Comparison of ENCODE assay signal across 22 cellular contexts in the genomic region with DNA sequence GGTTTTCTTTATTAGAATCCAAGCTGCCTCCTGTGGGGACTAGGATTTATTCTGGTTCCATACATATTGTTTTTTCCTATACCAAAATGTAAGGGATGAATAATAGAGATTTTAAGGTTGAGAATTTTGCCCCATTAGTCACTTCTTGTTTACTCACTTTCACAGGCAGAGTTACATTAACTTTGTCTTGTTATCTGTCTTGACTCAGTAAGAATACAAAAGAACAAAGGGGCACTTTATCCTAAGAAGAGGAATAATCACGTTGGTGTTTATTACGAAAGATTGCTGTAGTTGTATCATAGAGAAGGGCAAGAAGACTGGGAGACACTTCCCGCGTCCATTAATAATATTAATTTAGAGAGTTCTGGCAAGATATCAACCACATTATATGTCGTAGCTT.
DNase-seq lines count a peak whose midpoint lies in the region; ATAC-seq, FAIRE-seq and TF ChIP-seq lines count a peak whose summit lies in the region.
"Had no signal": no experiment of that assay in that cellular context is flagged by ENCODE, and none has a peak within 500 bp of the region (broad histone marks: within the 10 kb centered on the region; RNA-seq: fewer than 3 reads in every experiment).

No MANE protein-coding gene starts in this region.

- no peaks in the 10 kb centered on the region for H3K4me1 Mint-ChIP-seq in type B pancreatic cell (ENCODE audit: unreplicated experiment)
- H3K4me1 Mint-ChIP-seq: activated CD4-positive, alpha-beta T cell treated with anti-CD3 and anti-CD28 coated beads, Interleukin-2, amount 10 ng/mL, durations not matched to agents 24 days and 14 days had no signal

- TF ChIP-seq CTCF in RWPE1 (conservative IDR thresholded peaks at IDR 0.05; ENCODE audit: low read depth) (no peak), omental fat pad (IDR thresholded peaks at IDR 0.05) (no peak), type B pancreatic cell (conservative IDR thresholded peaks at IDR 0.05) (no peak)

- no peaks in the 10 kb centered on the region for H3K36me3 Mint-ChIP-seq in type B pancreatic cell

- H3K9me3 Mint-ChIP-seq in type B pancreatic cell, result no peaks in the 10 kb centered on the region
- H3K9me3 Mint-ChIP-seq: activated CD4-positive, alpha-beta T cell treated with anti-CD3 and anti-CD28 coated beads, Interleukin-2, amount 10 ng/mL, durations not matched to agents 24 days and 14 days had no signal

- no peak overlapping the region for H3K4me3 Mint-ChIP-seq in type B pancreatic cell
- H3K4me3 Mint-ChIP-seq: activated CD4-positive, alpha-beta T cell treated with anti-CD3 and anti-CD28 coated beads, Interleukin-2, amount 10 ng/mL, durations not matched to agents 24 days and 14 days had no signal

- CTCF ChIA-PET in RWPE1 (lab: Yijun Ruan, JAX), result interaction anchor here (0.6 to 0.9 kb wide), 4 partner anchors 27 to 1725 kb away, joined by 3 to 5 read pairs (median 3); no protein-coding TSS in a partner anchor

- TF ChIP-seq POLR2A in H54 (IDR thresholded peaks at IDR 0.05; ENCODE audit: low read depth, low read length), result no peak

- FAIRE-seq in H54 (lab: Jason Lieb, UNC), result peak; percentile 81
- FAIRE-seq: colon, G401.6, HTR-8/SVneo, TTC549 had no signal

- DNase-seq in H54 (ENCODE audit: insufficient read length, low spot score) (peak; percentile 2), RWPE1 (ENCODE audit: low spot score) (peak; percentile 73), dermis blood vessel endothelial cell (peak; percentile 50), pulmonary artery endothelial cell (ENCODE audit: low read depth, low spot score) (peak; percentile 1), omental fat pad (ENCODE audit: low spot score) (no peak), hepatic stellate cell (ENCODE audit: low spot score) (no peak), type B pancreatic cell (ENCODE audit: extremely low spot score, unreplicated experiment) (no peak)
- DNase-seq: activated CD4-positive, alpha-beta T cell treated with anti-CD3 and anti-CD28 coated beads, Interleukin-2, amount 10 ng/mL, durations not matched to agents 24 days and 14 days; activated gamma-delta T cell treated with Interleukin-2 at 50 U/mL for 16 hours; anterior cingulate cortex; lower lobe of right lung; NCI-H1417 treated with DMSO at 0.1 percent for 48 hours; NCI-H2171; NCI-H82; ovary; Peyer's patch; stimulated activated CD4-positive, alpha-beta T cell treated with anti-CD3 and anti-CD28 coated beads, Interleukin-2, amount 100 ng/mL, for 48 hours had no signal

- POLR2A ChIA-PET in RWPE1 (lab: Yijun Ruan, JAX; ENCODE audit: low non-redundant PET), result no interaction called here

- H3K27me3 Mint-ChIP-seq in type B pancreatic cell, result no peaks in the 10 kb centered on the region
- H3K27me3 Mint-ChIP-seq: activated CD4-positive, alpha-beta T cell treated with anti-CD3 and anti-CD28 coated beads, Interleukin-2, amount 10 ng/mL, durations not matched to agents 24 days and 14 days had no signal

- no peak overlapping the region for H3K27ac Mint-ChIP-seq in type B pancreatic cell
- H3K27ac Mint-ChIP-seq: activated CD4-positive, alpha-beta T cell treated with anti-CD3 and anti-CD28 coated beads, Interleukin-2, amount 10 ng/mL, durations not matched to agents 24 days and 14 days had no signal

- ATAC-seq in omental fat pad (ENCODE audit: low FRiP score), result no peak
- ATAC-seq: lower lobe of right lung had no signal

- no peak overlapping the region for H3K27ac ChIP-seq in RWPE1
- H3K27ac ChIP-seq: lower lobe of right lung, ovary, Peyer's patch, vagina had no signal

Comparison
In these comparisons a context has a peak if more than half of its experiments do, and no peak if none do; other contexts are left out.
1. DNase-seq: peak in H54 (single experiment), RWPE1 (single experiment), dermis blood vessel endothelial cell (single experiment) and pulmonary artery endothelial cell (single experiment); none in omental fat pad (single experiment), hepatic stellate cell (single experiment) and type B pancreatic cell (single experiment).